ENCODE assay signal across 16 cellular contexts in genomic region chr13:75740008-75740407, GRCh38.
DNase-seq lines count a peak whose midpoint lies in the region; ATAC-seq, FAIRE-seq and TF ChIP-seq lines count a peak whose summit lies in the region.
"Had no signal": no experiment of that assay in that cellular context is flagged by ENCODE, and none has a peak within 500 bp of the region (broad histone marks: within the 10 kb centered on the region; RNA-seq: fewer than 3 reads in every experiment).

No MANE protein-coding gene starts in this region.

- TF ChIP-seq POLR2A in H54 (IDR thresholded peaks at IDR 0.05; ENCODE audit: low read depth, low read length), result no peak

- intact Hi-C loops in sciatic nerve (cut with DNase I), result no loop called here

- peaks cover 73% of the 10 kb centered on the region for H3K4me1 Mint-ChIP-seq in chondrocyte (ENCODE audit: low read depth)

- peaks cover 23% of the 10 kb centered on the region for H3K36me3 Mint-ChIP-seq in chondrocyte (ENCODE audit: low read depth)

- TF ChIP-seq CTCF in chondrocyte (IDR thresholded peaks at IDR 0.05) (no peak), omental fat pad (IDR thresholded peaks at IDR 0.05) (no peak)

- no peaks in the 10 kb centered on the region for H3K27me3 Mint-ChIP-seq in chondrocyte (ENCODE audit: low read depth)
- H3K27me3 Mint-ChIP-seq: CD4-positive, alpha-beta memory T cell had no signal

- H3K27ac Mint-ChIP-seq in chondrocyte (ENCODE audit: unreplicated experiment), result peak overlapping the region; percentile 55

- ATAC-seq in GM21360 (IDR thresholded peaks at IDR 0.05; ENCODE audit: unreplicated experiment), result peak; percentile 19
- peak; percentile 12 for ATAC-seq in HG02610 (IDR thresholded peaks at IDR 0.05; ENCODE audit: unreplicated experiment)
- peak; percentile 70 for ATAC-seq in sciatic nerve
- ATAC-seq in omental fat pad (ENCODE audit: low FRiP score), result no peak
- ATAC-seq: K562 had no signal

- no peak overlapping the region for H3K4me3 Mint-ChIP-seq in chondrocyte (ENCODE audit: unreplicated experiment)
- H3K4me3 Mint-ChIP-seq: CD4-positive, alpha-beta memory T cell had no signal

- H3K9me3 Mint-ChIP-seq in chondrocyte (ENCODE audit: low read depth), result peaks cover 12% of the 10 kb centered on the region

- no peak for DNase-seq in chondrocyte (ENCODE audit: low spot score)
- DNase-seq in sciatic nerve (ENCODE audit: low spot score), result no peak
- DNase-seq in NCI-H1048 (lab: John Stamatoyannopoulos, UW), result no peak
- DNase-seq in omental fat pad (ENCODE audit: low spot score), result no peak
- DNase-seq in H54 (ENCODE audit: insufficient read length, low spot score), result no peak
- DNase-seq: CD4-positive, alpha-beta memory T cell; DMS153; GOT3; NCI-H1105; NCI-H2081; NK-92 treated with Interleukin-12 subunit alpha and Interleukin-12 subunit beta, amount 100 ng/mL, for 24 hours; OCI-M1; SHP77 had no signal

- no peak for FAIRE-seq in H54 (lab: Jason Lieb, UNC)
- FAIRE-seq: K562 had no signal
